10 cellular contexts compared by ENCODE assay signal in genomic region chr16:86511317-86512161, GRCh38. TPM values are rescaled to one million over a fixed set of nuclear protein-coding genes. Genes with fewer than 3 reads are reported as not detected.
DNase-seq lines count a peak whose midpoint lies in the region; ATAC-seq and TF ChIP-seq lines count a peak whose summit lies in the region.
"Had no signal": no experiment of that assay in that cellular context is flagged by ENCODE, and none has a peak within 500 bp of the region (broad histone marks: within the 10 kb centered on the region; RNA-seq: fewer than 3 reads in every experiment).

No MANE protein-coding gene starts in this region.

- no peaks in the 10 kb centered on the region for H3K36me3 ChIP-seq in lower lobe of right lung
- no peaks in the 10 kb centered on the region for H3K36me3 ChIP-seq in thoracic aorta
- no peaks in the 10 kb centered on the region for H3K36me3 ChIP-seq in aorta (ENCODE audit: control insufficient read depth in 1 of 2, insufficient read depth in 2 of 2, low read length in 1 of 2)

- intact Hi-C loops in lower lobe of right lung (cut with DNase I), result no loop called here
- intact Hi-C loops in aorta (cut with DNase I), result no loop called here

- H3K36me3 Mint-ChIP-seq in activated T-cell treated with anti-CD3 and anti-CD28 coated beads, Interleukin-2, amount 50 U/mL, for 24 hours (ENCODE audit: low read depth), result no peaks in the 10 kb centered on the region
- no peaks in the 10 kb centered on the region for H3K36me3 Mint-ChIP-seq in brain

- H3K9me3 ChIP-seq in lower lobe of right lung (no peaks in the 10 kb centered on the region), thoracic aorta (no peaks in the 10 kb centered on the region), aorta (ENCODE audit: control insufficient read depth, low read length) (no peaks in the 10 kb centered on the region)

- peaks cover 28% of the 10 kb centered on the region for H3K4me1 ChIP-seq in lower lobe of right lung
- peaks cover 13 to 45% of the 10 kb centered on the region in 2 donors for H3K4me1 ChIP-seq in thoracic aorta (ENCODE audit: control insufficient read depth in 1 of 2, low read depth in 2 of 2)
- no peaks in the 10 kb centered on the region for H3K4me1 ChIP-seq in aorta (ENCODE audit: control insufficient read depth in 1 of 2, insufficient read depth in 2 of 2, low read length in 2 of 2)

- H3K4me1 Mint-ChIP-seq in activated T-cell treated with anti-CD3 and anti-CD28 coated beads, Interleukin-2, amount 50 U/mL, for 24 hours (ENCODE audit: low read depth), result peaks cover 20% of the 10 kb centered on the region
- H3K4me1 Mint-ChIP-seq in brain, result peaks cover 13% of the 10 kb centered on the region

- H3K4me3 ChIP-seq in lower lobe of right lung (peak overlapping the region; percentile 66), thoracic aorta (peak overlapping the region; percentile 73), aorta (ENCODE audit: low read length in 2 of 2) (no peak overlapping the region)

- DNase-seq in activated T-cell treated with anti-CD3 and anti-CD28 coated beads, Interleukin-2, amount 50 U/mL, for 24 hours, result no peak
- DNase-seq in activated T-cell treated with anti-CD3 and anti-CD28 coated beads, Interleukin-2, amount 50 U/mL, for 48 hours, result no peak
- DNase-seq in lower lobe of right lung (no peak), thoracic aorta (ENCODE audit: low spot score) (no peak), SW480 (ENCODE audit: low spot score) (no peak), aorta (no peak), NCI-H2196 treated with DMSO at 0.1 percent for 48 hours (lab: John Stamatoyannopoulos, UW; ENCODE audit: unreplicated experiment) (no peak)
- DNase-seq: NCI-H2081 had no signal

- H3K27ac Mint-ChIP-seq in activated T-cell treated with anti-CD3 and anti-CD28 coated beads, Interleukin-2, amount 50 U/mL, for 24 hours, result peak overlapping the region; percentile 55
- H3K27ac Mint-ChIP-seq in brain, result no peak overlapping the region

- peaks cover 72% of the 10 kb centered on the region for H3K27me3 Mint-ChIP-seq in activated T-cell treated with anti-CD3 and anti-CD28 coated beads, Interleukin-2, amount 50 U/mL, for 24 hours
- H3K27me3 Mint-ChIP-seq in brain, result peaks cover 94% of the 10 kb centered on the region

- ATAC-seq in lower lobe of right lung (no peak), thoracic aorta (ENCODE audit: insufficient number of reproducible peaks, low FRiP score, low read depth) (no peak), aorta (ENCODE audit: low FRiP score) (no peak)

- H3K4me3 Mint-ChIP-seq in activated T-cell treated with anti-CD3 and anti-CD28 coated beads, Interleukin-2, amount 50 U/mL, for 24 hours, result peak overlapping the region; percentile 8
- H3K4me3 Mint-ChIP-seq in brain, result peak overlapping the region; percentile 26 to 83 (median 67)

- no peak for TF ChIP-seq CTCF in brain (conservative IDR thresholded peaks at IDR 0.05)
- TF ChIP-seq CTCF in lower lobe of right lung (IDR thresholded peaks at IDR 0.05), result no peak
- TF ChIP-seq CTCF in thoracic aorta (IDR thresholded peaks at IDR 0.05), result no peak

- H3K9me3 Mint-ChIP-seq in activated T-cell treated with anti-CD3 and anti-CD28 coated beads, Interleukin-2, amount 50 U/mL, for 24 hours, result no peaks in the 10 kb centered on the region
- H3K9me3 Mint-ChIP-seq in brain, result peaks cover 0 to 2% (median 0%) of the 10 kb centered on the region in 5 experiments

- peak overlapping the region; percentile 89 for H3K27ac ChIP-seq in lower lobe of right lung
- H3K27ac ChIP-seq in thoracic aorta, result no peak overlapping the region
- no peak overlapping the region for H3K27ac ChIP-seq in aorta (ENCODE audit: low read depth in 1 of 2, low read length in 2 of 2)

- peaks cover 88% of the 10 kb centered on the region for H3K27me3 ChIP-seq in lower lobe of right lung (ENCODE audit: low read depth)
- peaks cover 32% of the 10 kb centered on the region for H3K27me3 ChIP-seq in thoracic aorta (replicated peaks; ENCODE audit: insufficient read depth)
- no peaks in the 10 kb centered on the region for H3K27me3 ChIP-seq in aorta (ENCODE audit: control insufficient read depth in 1 of 2, insufficient read depth in 2 of 2, low read length in 1 of 2)

- WGBS in aorta, 2 donors, result 42 to 50% methylated on average over 42 to 44 of the region's 44 CpGs

RNA-seq across cellular contexts. Expression of gene FOXF1, which starts 1.2 kb away (rescaled TPM):
- 1.4 TPM for polyA plus RNA-seq in brain (ENCODE audit: insufficient read depth, low read depth, low replicate concordance)
- total RNA-seq in lower lobe of right lung, result 31.2 TPM
- total RNA-seq in thoracic aorta, result 1 to 10 TPM in 1 of 2 donors, not detected in 1; 4.1 TPM
- 1 to 10 TPM in 1 of 2 donors, under 1 TPM in 1; 0.88 to 1.8 TPM for total RNA-seq in aorta
- under 1 TPM; 0.10 to 0.13 TPM for polyA plus RNA-seq in aorta

RNA-seq across cellular contexts. Expression of gene MTHFSD, which starts 43.5 kb away (rescaled TPM):
- polyA plus RNA-seq in brain (ENCODE audit: insufficient read depth, low read depth, low replicate concordance) (20.8 TPM), aorta (10 to 100 TPM in 1 of 2 donors, 1 to 10 TPM in 1; 2.3 to 13.2 TPM)
- total RNA-seq in lower lobe of right lung (21.2 TPM), thoracic aorta (10 to 100 TPM; 25.0 to 30.8 TPM), aorta (10 to 100 TPM; 14.0 to 23.1 TPM)

RNA-seq across cellular contexts. Expression of gene FOXC2, which starts 55.1 kb away (rescaled TPM):
- polyA plus RNA-seq in brain (ENCODE audit: insufficient read depth, low read depth, low replicate concordance), result 0.71 TPM
- total RNA-seq in lower lobe of right lung, result 1.6 TPM
- total RNA-seq in thoracic aorta, result 10 to 100 TPM; 54.5 to 60.7 TPM
- 10 to 100 TPM; 29.0 to 45.4 TPM for total RNA-seq in aorta
- 10 to 100 TPM in 1 of 2 donors, 1 to 10 TPM in 1; 8.6 to 22.8 TPM for polyA plus RNA-seq in aorta
- total RNA-seq: mononuclear cell had no signal

Comparison
In these comparisons a context has a peak if more than half of its experiments do, and no peak if none do; other contexts are left out.
1. H3K4me3 ChIP-seq: peak in lower lobe of right lung (single experiment) and thoracic aorta (single experiment); none in aorta (0 of 2).
2. RNA of gene FOXC2, which starts 55.1 kb away (total RNA-seq): 54.5 to 60.7 TPM in thoracic aorta and 29.0 to 45.4 TPM in aorta; 1.6 TPM in lower lobe of right lung (single experiment); every median in the first group is over 10 times any median in the second.